ENCODE assay signal across 1 cellular context in genomic region chr1:31701137-31701736, GRCh38.
TF ChIP-seq lines count a peak whose summit lies in the region.

No MANE protein-coding gene starts in this region.

TF ChIP-seq in HepG2, 621 proteins besides CTCF, POLR2A, EP300 and RAD21 (continued from another document and continues in another):
- TF ChIP-seq ZNF646 (CRISPR knock-in tag; IDR thresholded peaks at IDR 0.05) (no peak), SMC3 (IDR thresholded peaks at IDR 0.05; ENCODE audit: low read length) (peak; percentile 38; the same call in 1 of the 2 replicates), RNF2 (conservative IDR thresholded peaks at IDR 0.05; ENCODE audit: low read depth) (no peak; the same call in 1 of the 2 replicates), CC2D1A (CRISPR knock-in tag; IDR thresholded peaks at IDR 0.05) (no peak), EEA1 (CRISPR knock-in tag; IDR thresholded peaks at IDR 0.05; ENCODE audit: borderline replicate concordance) (no peak), CEBPB (IDR thresholded peaks at IDR 0.05; ENCODE audit: borderline replicate concordance, low read depth, low read length) (peak; percentile 87), E2F2 (CRISPR knock-in tag; IDR thresholded peaks at IDR 0.05; ENCODE audit: borderline replicate concordance) (no peak), JUNB (CRISPR knock-in tag; IDR thresholded peaks at IDR 0.05; ENCODE audit: borderline replicate concordance) (peak; percentile 97), ZGPAT (CRISPR knock-in tag; IDR thresholded peaks at IDR 0.05) (peak; percentile 93), LCORL (IDR thresholded peaks at IDR 0.05) (no peak; the same call in 1 of the 2 replicates), LCORL (CRISPR knock-in tag; IDR thresholded peaks at IDR 0.05) (peak; percentile 94), ZNF354B (CRISPR knock-in tag; IDR thresholded peaks at IDR 0.05) (no peak), GMEB2 (CRISPR knock-in tag; IDR thresholded peaks at IDR 0.05; ENCODE audit: low read depth) (no peak), FOXP4 (CRISPR knock-in tag; IDR thresholded peaks at IDR 0.05) (peak; percentile 82), ELF3 (CRISPR knock-in tag; IDR thresholded peaks at IDR 0.05) (0 out of 2 replicates have a peak, but pooled peaks have one; percentile 67), ZNF510 (CRISPR knock-in tag; IDR thresholded peaks at IDR 0.05; ENCODE audit: low read depth) (no peak), BORCS8-MEF2B (CRISPR knock-in tag; IDR thresholded peaks at IDR 0.05) (0 out of 2 replicates have a peak, but pooled peaks have one; percentile 27), ZC3H4 (CRISPR knock-in tag; IDR thresholded peaks at IDR 0.05; ENCODE audit: borderline replicate concordance) (no peak), KDM6A (CRISPR knock-in tag; IDR thresholded peaks at IDR 0.05; ENCODE audit: low read depth) (peak; percentile 88), ZNF101 (CRISPR knock-in tag; IDR thresholded peaks at IDR 0.05; ENCODE audit: borderline replicate concordance, low read depth) (no peak), REST (IDR thresholded peaks at IDR 0.05; ENCODE audit: borderline replicate concordance in 1 of 2, low read depth in 1 of 2, low read length in 2 of 2) (peak in 1 of 2 experiments; percentile 37; a peak in 1 of 4 replicates), ZNF276 (CRISPR knock-in tag; IDR thresholded peaks at IDR 0.05; ENCODE audit: low read depth) (0 out of 2 replicates have a peak, but pooled peaks have one; percentile 47), HDAC2 (CRISPR knock-in tag; IDR thresholded peaks at IDR 0.05) (peak; percentile 82), ZNF556 (CRISPR knock-in tag; IDR thresholded peaks at IDR 0.05; ENCODE audit: borderline replicate concordance) (peak; percentile 87; the same call in 1 of the 2 replicates), NFE2 (CRISPR knock-in tag; IDR thresholded peaks at IDR 0.05) (no peak), HINFP (CRISPR knock-in tag; IDR thresholded peaks at IDR 0.05; ENCODE audit: low read depth) (no peak; the same call in 1 of the 2 replicates), AKNA (CRISPR knock-in tag; IDR thresholded peaks at IDR 0.05; ENCODE audit: borderline replicate concordance) (no peak)
